26 cellular contexts compared by ENCODE assay signal in genomic region chr10:76122056-76122455, GRCh38.
"Had no signal": no experiment of that assay in that cellular context is flagged by ENCODE, and none has a peak within 500 bp of the region (broad histone marks: within the 10 kb centered on the region; RNA-seq: fewer than 3 reads in every experiment).

No MANE protein-coding gene starts in this region.

- H3K4me1 ChIP-seq: gastrocnemius medialis, prostate gland, suprapubic skin, vagina had no signal

- ATAC-seq: gastrocnemius medialis; heart left ventricle; left lobe of liver; naive thymus-derived CD4-positive, alpha-beta T cell; sciatic nerve; stimulated activated naive CD8-positive, alpha-beta T cell treated with anti-CD3 and anti-CD28 coated beads, Interleukin-15, amount 100 ng/mL, for 72 hours had no signal

- H3K27ac ChIP-seq: dorsolateral prefrontal cortex, gastrocnemius medialis, heart left ventricle, hepatocyte, neural progenitor cell, prostate gland, right atrium auricular region, suprapubic skin, vagina had no signal

- H3K36me3 ChIP-seq: gastrocnemius medialis, heart left ventricle, neural progenitor cell, prostate gland, right atrium auricular region, suprapubic skin, vagina had no signal

- H3K4me3 Mint-ChIP-seq: mesothelial cell of epicardium; naive thymus-derived CD4-positive, alpha-beta T cell; nephron; neural progenitor cell; stimulated activated naive CD8-positive, alpha-beta T cell treated with anti-CD3 and anti-CD28 coated beads, Interleukin-15, amount 100 ng/mL, for 72 hours had no signal

- H3K4me1 Mint-ChIP-seq: stimulated activated naive CD8-positive, alpha-beta T cell treated with anti-CD3 and anti-CD28 coated beads, Interleukin-15, amount 100 ng/mL, for 72 hours had no signal

- DNase-seq: effector CD4-positive, alpha-beta T cell; foreskin fibroblast; gastrocnemius medialis; heart left ventricle; kidney; mesenchymal stem cell; naive thymus-derived CD4-positive, alpha-beta T cell; stimulated activated CD4-positive, alpha-beta T cell treated with anti-CD3 and anti-CD28 coated beads, Interleukin-12 subunit alpha, Interleukin-12 subunit beta, amount 100 ng/mL, for 4 hours; stimulated activated CD4-positive, alpha-beta T cell treated with anti-CD3 and anti-CD28 coated beads, Interleukin-1b, Interleukin-23, amount 100 ng/mL, for 48 hours; stimulated activated CD4-positive, alpha-beta T cell treated with anti-CD3 and anti-CD28 coated beads, Interleukin-4, amount 100 ng/mL, for 1 hour; stimulated activated CD8-positive, alpha-beta memory T cell treated with anti-CD3 and anti-CD28 coated beads, Interleukin-4, amount 100 ng/mL, for 48 hours; stimulated activated naive CD4-positive, alpha-beta T cell; stimulated activated naive CD8-positive, alpha-beta T cell treated with anti-CD3 and anti-CD28 coated beads, Interleukin-15, amount 100 ng/mL, for 72 hours; trophoblast cell had no signal

- H3K9ac ChIP-seq: neural progenitor cell had no signal

- H3K4me3 ChIP-seq: dorsolateral prefrontal cortex, gastrocnemius medialis, heart left ventricle, hepatocyte, neural progenitor cell, prostate gland, right atrium auricular region, smooth muscle cell, suprapubic skin, vagina had no signal

- H3K27me3 ChIP-seq: heart left ventricle, hepatocyte, neural progenitor cell, right atrium auricular region, suprapubic skin, vagina had no signal

- H3K9me3 Mint-ChIP-seq: mesothelial cell of epicardium, nephron, neural progenitor cell had no signal

- H3K27ac Mint-ChIP-seq: mesothelial cell of epicardium; naive thymus-derived CD4-positive, alpha-beta T cell; nephron; neural progenitor cell; stimulated activated naive CD8-positive, alpha-beta T cell treated with anti-CD3 and anti-CD28 coated beads, Interleukin-15, amount 100 ng/mL, for 72 hours had no signal

- H3K36me3 Mint-ChIP-seq: mesothelial cell of epicardium; naive thymus-derived CD4-positive, alpha-beta T cell; neural progenitor cell had no signal

- H3K9me3 ChIP-seq: gastrocnemius medialis, heart left ventricle, prostate gland, right atrium auricular region, suprapubic skin, vagina had no signal
